In the genomic region with DNA sequence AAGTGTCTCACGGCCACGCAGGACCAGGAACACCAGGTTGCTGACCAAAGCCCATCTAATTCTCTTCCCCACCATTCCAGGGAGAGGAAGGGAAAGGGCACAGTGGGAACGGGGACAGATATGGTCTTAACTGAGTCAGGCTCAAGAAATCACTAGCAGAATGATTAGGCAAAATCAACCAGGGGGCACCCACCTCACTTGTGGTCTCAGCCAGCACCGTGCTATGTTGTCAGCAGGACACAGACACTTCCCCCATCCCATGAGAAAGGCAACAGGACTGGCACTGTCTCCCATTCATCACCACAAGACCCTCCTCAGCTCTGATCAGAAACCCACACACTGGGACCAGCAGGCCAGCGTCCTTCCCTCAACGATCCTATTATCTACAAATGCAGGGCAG, we compare ENCODE assay signal across 11 cellular contexts. TPM values are rescaled to one million over a fixed set of nuclear protein-coding genes. Genes with fewer than 3 reads are reported as not detected.
DNase-seq lines count a peak whose midpoint lies in the region; ATAC-seq and TF ChIP-seq lines count a peak whose summit lies in the region.
"Had no signal": no experiment of that assay in that cellular context is flagged by ENCODE, and none has a peak within 500 bp of the region (broad histone marks: within the 10 kb centered on the region; RNA-seq: fewer than 3 reads in every experiment).

No MANE protein-coding gene starts in this region.

- intact Hi-C loops in activated CD8-positive, alpha-beta T cell treated with anti-CD3 and anti-CD28 coated beads for 36 hours (cut with micrococcal nuclease): no loop called here
- intact Hi-C loops in OCI-LY7 (cut with micrococcal nuclease; ENCODE audit: unreplicated experiment): loop anchor here (10.0 kb wide), 1 partner anchor 303 kb away; no protein-coding TSS in a partner anchor

- H3K36me3 Mint-ChIP-seq in activated CD8-positive, alpha-beta T cell treated with anti-CD3 and anti-CD28 coated beads for 36 hours (ENCODE audit: low read depth): no peaks in the 10 kb centered on the region
- peaks cover 3% of the 10 kb centered on the region for H3K36me3 Mint-ChIP-seq in activated CD8-positive, alpha-beta T cell treated with anti-CD3 and anti-CD28 coated beads, Interleukin-2, amount 10 ng/mL, durations not matched to agents 7 days and 5 days (ENCODE audit: low read depth)

- BruUV-seq in OCI-LY7 (replicated peaks; lab: Mats Ljungman, UMichigan): no TSS peak

- no peak overlapping the region for H3K27ac ChIP-seq in OCI-LY7 (ENCODE audit: low read depth, low read length, poor library complexity, severe bottlenecking)
- peak overlapping the region; percentile 92 for H3K27ac ChIP-seq in foreskin keratinocyte
- H3K27ac ChIP-seq in rectal smooth muscle tissue (ENCODE audit: low read depth, low read length): no peak overlapping the region

- peaks cover 76% of the 10 kb centered on the region for H3K79me2 ChIP-seq in OCI-LY7 (ENCODE audit: insufficient read depth, low read depth, low read length)

- H3K4me3 ChIP-seq in OCI-LY7 (ENCODE audit: low read depth, low read length, poor library complexity, severe bottlenecking): peak overlapping the region; percentile 99
- H3K4me3 ChIP-seq in rectal smooth muscle tissue (ENCODE audit: low read length): peak overlapping the region; percentile 9

- POLR2A ChIA-PET in activated CD8-positive, alpha-beta T cell treated with anti-CD3 and anti-CD28 coated beads for 36 hours (lab: Charles Lee): interaction anchor here (1.4 kb wide), 1 partner anchor 27 kb away, joined by 3 read pairs; no protein-coding TSS in a partner anchor
- POLR2A ChIA-PET in activated CD8-positive, alpha-beta T cell treated with anti-CD3 and anti-CD28 coated beads, Interleukin-2, amount 10 ng/mL, durations not matched to agents 7 days and 5 days (lab: Charles Lee): no interaction called here
- POLR2A ChIA-PET in OCI-LY7 (lab: Charles Lee): interaction anchor here (0.5 to 0.9 kb wide), 2 partner anchors 16 to 24 kb away, joined by 3 read pairs; no protein-coding TSS in a partner anchor

- H4K20me1 ChIP-seq in OCI-LY7 (ENCODE audit: insufficient read depth, low read length): peaks cover 23% of the 10 kb centered on the region

- H3K9me3 Mint-ChIP-seq in activated CD8-positive, alpha-beta T cell treated with anti-CD3 and anti-CD28 coated beads for 36 hours: no peaks in the 10 kb centered on the region
- no peaks in the 10 kb centered on the region for H3K9me3 Mint-ChIP-seq in activated CD8-positive, alpha-beta T cell treated with anti-CD3 and anti-CD28 coated beads, Interleukin-2, amount 10 ng/mL, durations not matched to agents 7 days and 5 days (ENCODE audit: insufficient read depth)

- H3K36me3 ChIP-seq in OCI-LY7 (ENCODE audit: insufficient read depth, low read length) (no peaks in the 10 kb centered on the region), rectal smooth muscle tissue (ENCODE audit: control insufficient read depth, insufficient read depth, low read length) (no peaks in the 10 kb centered on the region)
- H3K36me3 ChIP-seq: tibial artery had no signal

- no peak for TF ChIP-seq CTCF in activated CD8-positive, alpha-beta T cell treated with anti-CD3 and anti-CD28 coated beads for 36 hours (IDR thresholded peaks at IDR 0.05)
- TF ChIP-seq CTCF in OCI-LY7 (conservative IDR thresholded peaks at IDR 0.05; ENCODE audit: low read length) (no peak), foreskin keratinocyte (conservative IDR thresholded peaks at IDR 0.05) (no peak)

- no peak for ATAC-seq in activated CD8-positive, alpha-beta T cell treated with anti-CD3 and anti-CD28 coated beads for 36 hours
- no peak for ATAC-seq in activated CD8-positive, alpha-beta T cell treated with anti-CD3 and anti-CD28 coated beads, Interleukin-2, amount 10 ng/mL, durations not matched to agents 7 days and 5 days
- ATAC-seq in foreskin keratinocyte: no peak
- ATAC-seq: activated CD4-positive, CD25-positive, alpha-beta regulatory T cell treated with anti-CD3 and anti-CD28 coated beads, Interleukin-2, amount 50 U/mL, for 24 hours had no signal

- peaks cover 51% of the 10 kb centered on the region for H3K4me1 Mint-ChIP-seq in activated CD8-positive, alpha-beta T cell treated with anti-CD3 and anti-CD28 coated beads for 36 hours (ENCODE audit: low read depth)
- H3K4me1 Mint-ChIP-seq in activated CD8-positive, alpha-beta T cell treated with anti-CD3 and anti-CD28 coated beads, Interleukin-2, amount 10 ng/mL, durations not matched to agents 7 days and 5 days (ENCODE audit: low read depth): peaks cover 45% of the 10 kb centered on the region

- H3K27ac Mint-ChIP-seq in activated CD8-positive, alpha-beta T cell treated with anti-CD3 and anti-CD28 coated beads for 36 hours: peak overlapping the region; percentile 31
- H3K27ac Mint-ChIP-seq in activated CD8-positive, alpha-beta T cell treated with anti-CD3 and anti-CD28 coated beads, Interleukin-2, amount 10 ng/mL, durations not matched to agents 7 days and 5 days: no peak overlapping the region

- no peaks in the 10 kb centered on the region for H3K27me3 Mint-ChIP-seq in activated CD8-positive, alpha-beta T cell treated with anti-CD3 and anti-CD28 coated beads for 36 hours
- H3K27me3 Mint-ChIP-seq in activated CD8-positive, alpha-beta T cell treated with anti-CD3 and anti-CD28 coated beads, Interleukin-2, amount 10 ng/mL, durations not matched to agents 7 days and 5 days (ENCODE audit: low read depth): no peaks in the 10 kb centered on the region

- peak overlapping the region; percentile 100 for H3K4me2 ChIP-seq in OCI-LY7 (ENCODE audit: low read length)

- H3K9me3 ChIP-seq in OCI-LY7 (ENCODE audit: low read length): no peaks in the 10 kb centered on the region
- H3K9me3 ChIP-seq: tibial artery had no signal

- H3K9me2 ChIP-seq in OCI-LY7 (ENCODE audit: insufficient read depth, low read length): no peaks in the 10 kb centered on the region

- DNase-seq in activated CD8-positive, alpha-beta T cell treated with anti-CD3 and anti-CD28 coated beads for 36 hours: no peak
- no peak for DNase-seq in activated CD8-positive, alpha-beta T cell treated with anti-CD3 and anti-CD28 coated beads, Interleukin-2, amount 10 ng/mL, durations not matched to agents 7 days and 5 days
- DNase-seq in OCI-LY7 (ENCODE audit: low spot score): no peak
- DNase-seq in foreskin keratinocyte: no peak
- DNase-seq in NCI-H1417 (lab: John Stamatoyannopoulos, UW): no peak
- no peak for DNase-seq in medulla oblongata (ENCODE audit: extremely low spot score)
- DNase-seq in DMS 273 (lab: John Stamatoyannopoulos, UW; ENCODE audit: unreplicated experiment): no peak
- DNase-seq: NCI-H1092, tibial artery had no signal

- H3K27me3 ChIP-seq in foreskin keratinocyte (no peaks in the 10 kb centered on the region), rectal smooth muscle tissue (ENCODE audit: control insufficient read depth, insufficient read depth, low read length) (no peaks in the 10 kb centered on the region)
- H3K27me3 ChIP-seq: tibial artery had no signal

- H3K4me1 ChIP-seq in OCI-LY7 (ENCODE audit: insufficient read depth, low read length, poor library complexity, severe bottlenecking) (peaks cover 67% of the 10 kb centered on the region), foreskin keratinocyte (peaks cover 12% of the 10 kb centered on the region), rectal smooth muscle tissue (ENCODE audit: control insufficient read depth, insufficient read depth, low read length) (peaks cover 21% of the 10 kb centered on the region)

- CTCF ChIA-PET in activated CD8-positive, alpha-beta T cell treated with anti-CD3 and anti-CD28 coated beads for 36 hours (lab: Charles Lee): interaction anchor here (1.1 to 2.0 kb wide), 3 partner anchors 29 to 45 kb away, joined by 4 to 6 read pairs (median 4); no protein-coding TSS in a partner anchor
- CTCF ChIA-PET in activated CD8-positive, alpha-beta T cell treated with anti-CD3 and anti-CD28 coated beads, Interleukin-2, amount 10 ng/mL, durations not matched to agents 7 days and 5 days (lab: Charles Lee): no interaction called here
- CTCF ChIA-PET in OCI-LY7 (lab: Charles Lee; ENCODE audit: unreplicated experiment): interaction anchor here (1.0 kb wide), 1 partner anchor 32 kb away, joined by 3 read pairs; no protein-coding TSS in a partner anchor

- H2AFZ ChIP-seq in OCI-LY7 (ENCODE audit: low read length): no peak overlapping the region

- H3K4me3 Mint-ChIP-seq in activated CD8-positive, alpha-beta T cell treated with anti-CD3 and anti-CD28 coated beads for 36 hours: no peak overlapping the region
- no peak overlapping the region for H3K4me3 Mint-ChIP-seq in activated CD8-positive, alpha-beta T cell treated with anti-CD3 and anti-CD28 coated beads, Interleukin-2, amount 10 ng/mL, durations not matched to agents 7 days and 5 days

- H3K9ac ChIP-seq in rectal smooth muscle tissue (ENCODE audit: low read length): no peak overlapping the region

RNA-seq across cellular contexts. Expression of gene BICD2, which starts 2.9 kb away (rescaled TPM):
- total RNA-seq in activated CD8-positive, alpha-beta T cell treated with anti-CD3 and anti-CD28 coated beads for 36 hours: 10 to 100 TPM; 14.2 to 16.8 TPM
- 10 to 100 TPM; 31.9 to 32.5 TPM for total RNA-seq in activated CD8-positive, alpha-beta T cell treated with anti-CD3 and anti-CD28 coated beads, Interleukin-2, amount 10 ng/mL, durations not matched to agents 7 days and 5 days
- total RNA-seq in OCI-LY7 (2014; rRNA removed; shearing (Covaris generic)): 71.0 and 71.7 TPM in 2 replicates
- total RNA-seq in OCI-LY7 (2022): 46.5 and 53.9 TPM in 2 replicates
- total RNA-seq in foreskin keratinocyte: 60.0 and 66.3 TPM in 2 replicates
- 19.3 and 24.2 TPM in 2 replicates for polyA plus RNA-seq in foreskin keratinocyte
